19 cellular contexts compared by ENCODE assay signal in genomic region chr16:11655655-11656054, GRCh38. TPM values are rescaled to one million over a fixed set of nuclear protein-coding genes. Genes with fewer than 3 reads are reported as not detected.
A peak's percentile ranks its signal among the peaks of the same experiment; 100 is the strongest.
DNase-seq lines count a peak whose midpoint lies in the region; ATAC-seq and TF ChIP-seq lines count a peak whose summit lies in the region.
"Had no signal": no experiment of that assay in that cellular context is flagged by ENCODE, and none has a peak within 500 bp of the region (broad histone marks: within the 10 kb centered on the region; RNA-seq: fewer than 3 reads in every experiment).

No MANE protein-coding gene starts in this region.

- no peak overlapping the region for H3K27ac ChIP-seq in heart left ventricle
- H3K27ac ChIP-seq: 22Rv1, KMS-11, Peyer's patch had no signal

- 85 to 96% (median 92%) methylated on average over 3 to 7 of the region's 7 CpGs for WGBS in heart left ventricle, 4 donors

- peak; percentile 46 for DNase-seq in cardiac septum (ENCODE audit: low spot score)
- DNase-seq in heart left ventricle: no peak
- DNase-seq in NT2/D1 (ENCODE audit: low read depth, low spot score): no peak
- DNase-seq in iPS-NIHi11 (ENCODE audit: low spot score): peak; percentile 2
- no peak for DNase-seq in NCI-H82 (lab: John Stamatoyannopoulos, UW)
- DNase-seq in stimulated activated CD4-positive, alpha-beta T cell treated with anti-CD3 and anti-CD28 coated beads, Interleukin-15, amount 100 ng/mL, for 24 hours: no peak
- DNase-seq in SHP77 treated with DMSO at 0.1 percent for 48 hours (lab: John Stamatoyannopoulos, UW): no peak
- DNase-seq: BE2C; CD4-positive, CD25-positive, alpha-beta regulatory T cell; MM.1S; NCI-H2029; NCI-H446; NCI-H524 treated with DMSO at 0.1 percent for 48 hours; OCI-M1; Peyer's patch; SK-N-SH; SW 1271 had no signal

- no peak overlapping the region for H3K4me3 ChIP-seq in heart left ventricle
- no peak overlapping the region for H3K4me3 ChIP-seq in NT2/D1 (ENCODE audit: insufficient read length, low read depth)
- H3K4me3 ChIP-seq: Peyer's patch had no signal

- H3K36me3 ChIP-seq in heart left ventricle (no peaks in the 10 kb centered on the region), NT2/D1 (ENCODE audit: insufficient read depth, insufficient read length, low read length) (no peaks in the 10 kb centered on the region)
- H3K36me3 ChIP-seq: BE2C, Peyer's patch had no signal

- H3K9ac ChIP-seq in NT2/D1 (ENCODE audit: insufficient read length, low read depth): peak overlapping the region; percentile 32
- H3K9ac ChIP-seq: KMS-11, SK-N-SH had no signal

- H3K9me3 ChIP-seq in heart left ventricle (no peaks in the 10 kb centered on the region), NT2/D1 (ENCODE audit: insufficient read depth, low read length) (no peaks in the 10 kb centered on the region)
- H3K9me3 ChIP-seq: BE2C, Peyer's patch, SK-N-SH had no signal

- no peak for ATAC-seq in heart left ventricle

- TF ChIP-seq POLR2A in heart left ventricle (IDR thresholded peaks at IDR 0.05): no peak

- no peak for TF ChIP-seq CTCF in heart left ventricle (IDR thresholded peaks at IDR 0.05)

- H3K27me3 ChIP-seq in heart left ventricle (no peaks in the 10 kb centered on the region), NT2/D1 (ENCODE audit: insufficient read depth, insufficient read length) (no peaks in the 10 kb centered on the region)
- H3K27me3 ChIP-seq: BE2C, Peyer's patch had no signal

- intact Hi-C loops in cardiac septum (cut with DNase I): no loop called here
- intact Hi-C loops in heart left ventricle (cut with DNase I): no loop called here

- H3K4me1 ChIP-seq in heart left ventricle (peaks cover 0 to 12% (median 5%) of the 10 kb centered on the region in 12 donors), NT2/D1 (ENCODE audit: insufficient read depth, insufficient read length) (peaks cover 15% of the 10 kb centered on the region)
- H3K4me1 ChIP-seq: BE2C, Peyer's patch had no signal

RNA-seq across cellular contexts. Expression of gene SNN, which starts 12.6 kb away (rescaled TPM):
- total RNA-seq in cardiac septum (31.2 TPM), heart left ventricle (10 to 100 TPM; 17.0 to 60.0 (median 36.4) TPM)
- polyA plus RNA-seq in heart left ventricle: 10 to 100 TPM; 12.5 to 38.4 TPM

Comparison
In these comparisons a context has a peak if more than half of its experiments do, and no peak if none do; other contexts are left out.
1. DNase-seq: peak in cardiac septum (single experiment) and iPS-NIHi11 (single experiment); none in heart left ventricle (0 of 5), NT2/D1 (single experiment), NCI-H82 (single experiment), stimulated activated CD4-positive, alpha-beta T cell treated with anti-CD3 and anti-CD28 coated beads, Interleukin-15, amount 100 ng/mL, for 24 hours (single experiment) and SHP77 treated with DMSO at 0.1 percent for 48 hours (single experiment).